ENCODE assay signal across 9 cellular contexts in the genomic region with DNA sequence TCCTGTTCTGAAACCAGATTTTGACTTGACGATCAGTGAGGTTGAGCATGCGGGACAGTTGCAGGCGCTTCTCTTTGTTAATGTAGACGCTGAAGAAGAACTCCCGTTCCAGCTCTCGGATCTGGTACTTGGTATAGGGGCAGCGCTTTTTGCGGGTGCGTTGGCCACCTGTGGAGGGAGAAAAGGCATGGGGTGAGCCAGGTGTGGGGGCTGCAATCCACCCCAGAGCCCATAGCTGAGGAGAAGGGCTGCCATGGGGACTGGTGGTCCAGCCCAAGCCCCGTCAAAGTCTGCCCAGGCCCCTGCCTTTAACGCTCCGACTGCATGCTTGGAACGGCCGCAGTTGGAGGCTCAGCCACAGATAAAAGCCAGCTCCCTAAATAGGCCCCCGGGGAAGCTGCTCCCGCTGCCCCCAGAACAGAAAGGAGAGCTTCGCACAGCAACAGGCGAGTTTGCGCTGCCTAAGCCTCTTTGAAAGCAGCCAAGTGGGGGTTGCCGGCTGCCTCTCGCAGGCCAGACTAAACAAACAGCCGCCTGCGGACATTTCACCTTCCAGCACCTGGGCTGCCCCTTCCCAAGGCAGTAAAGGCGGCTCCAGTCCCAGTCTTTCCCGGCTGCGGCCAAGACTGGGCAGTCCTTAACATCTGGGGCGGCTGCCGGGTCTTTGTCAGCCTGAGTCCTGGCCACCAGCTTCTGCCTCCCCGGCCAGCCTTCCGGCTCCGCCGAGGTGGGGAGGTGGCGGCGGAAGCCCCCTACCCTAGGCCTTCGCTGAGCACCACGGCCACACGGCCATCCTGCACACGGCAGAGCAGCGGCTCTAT. TPM values are rescaled to one million over a fixed set of nuclear protein-coding genes. Genes with fewer than 3 reads are reported as not detected.
A peak's percentile ranks its signal among the peaks of the same experiment; 100 is the strongest.
DNase-seq lines count a peak whose midpoint lies in the region; TF ChIP-seq lines count a peak whose summit lies in the region.
"Had no signal": no experiment of that assay in that cellular context is flagged by ENCODE, and none has a peak within 500 bp of the region (broad histone marks: within the 10 kb centered on the region; RNA-seq: fewer than 3 reads in every experiment).

No MANE protein-coding gene starts in this region.

- H3K9me3 ChIP-seq in Peyer's patch (no peaks in the 10 kb centered on the region), stomach (peaks cover 0 to 9% (median 0%) of the 10 kb centered on the region in 4 donors)

- H3K36me3 ChIP-seq in Peyer's patch: no peaks in the 10 kb centered on the region
- H3K36me3 ChIP-seq in stomach: no peaks in the 10 kb centered on the region

- peaks cover 5 to 32% (median 14%) of the 10 kb centered on the region in 4 donors for H3K4me1 ChIP-seq in Peyer's patch
- peaks cover 30 to 53% (median 46%) of the 10 kb centered on the region in 4 donors for H3K4me1 ChIP-seq in stomach

- TF ChIP-seq POLR2A in Peyer's patch (IDR thresholded peaks at IDR 0.05): no peak
- no peak for TF ChIP-seq POLR2A in stomach (IDR thresholded peaks at IDR 0.05)

- TF ChIP-seq CTCF in Peyer's patch (IDR thresholded peaks at IDR 0.05): no peak
- TF ChIP-seq CTCF in stomach (IDR thresholded peaks at IDR 0.05): no peak

- no peak for TF ChIP-seq EP300 in stomach (IDR thresholded peaks at IDR 0.05)

- H3K4me3 ChIP-seq in Peyer's patch (peak overlapping the region in 1 of 4 donors; percentile 4), stomach (peak overlapping the region in 1 of 4 donors; percentile 10)

- peak; percentile 30 for DNase-seq in activated T-cell treated with anti-CD3 and anti-CD28 coated beads, Interleukin-2, amount 50 U/mL, for 1 hour
- DNase-seq in activated T-cell treated with anti-CD3 and anti-CD28 coated beads for 4 hours (no peak), Peyer's patch (peak in 2 of 3 donors; percentile 45 to 50), kidney tubule cell (ENCODE audit: low spot score) (peak; percentile 14), stomach (peak; percentile 16), nucleus accumbens (lab: John Stamatoyannopoulos, UW) (no peak), germinal center (ENCODE audit: low spot score) (no peak)
- DNase-seq in stimulated activated naive CD4-positive, alpha-beta T cell treated with Interleukin-2 at 50 U/mL for 16 hours (lab: John Stamatoyannopoulos, UW): no peak
- DNase-seq: foreskin melanocyte had no signal

- H3K27me3 ChIP-seq in Peyer's patch: peaks cover 4 to 56% of the 10 kb centered on the region in 2 donors
- peaks cover 65 to 100% (median 93%) of the 10 kb centered on the region in 3 donors for H3K27me3 ChIP-seq in stomach

- intact Hi-C loops in stomach (cut with DNase I; ENCODE audit: low total_unique reads): no loop called here

- WGBS in stomach, 5 donors: 9 to 16% (median 12%) methylated on average over 30 to 39 of the region's 39 CpGs

- H3K27ac ChIP-seq in Peyer's patch (no peak overlapping the region), stomach (no peak overlapping the region)

RNA-seq across cellular contexts. Expression of gene HOXA11, which starts 2.0 kb away (rescaled TPM):
- total RNA-seq in Peyer's patch (not detected), stomach (1 to 10 TPM in 1 of 5 donors, not detected in 4; 5.2 TPM)
- not detected for polyA plus RNA-seq in stomach

RNA-seq across cellular contexts. Expression of gene HOXA10, which starts 9.0 kb away (rescaled TPM):
- 10 to 100 TPM; 15.7 to 28.4 (median 19.8) TPM for total RNA-seq in Peyer's patch
- total RNA-seq in stomach: 100 to 1,000 TPM in 1 of 5 donors, under 1 TPM in 1, not detected in 3; 0.92 to 337 TPM
- polyA plus RNA-seq in stomach: under 1 TPM in 1 of 3 donors, not detected in 2; 0.18 TPM

RNA-seq across cellular contexts. Expression of gene HOXA13, which starts 16.8 kb away (rescaled TPM):
- total RNA-seq in Peyer's patch (not detected), stomach (10 to 100 TPM in 1 of 5 donors, not detected in 4; 29.0 TPM)
- polyA plus RNA-seq in stomach: not detected

RNA-seq across cellular contexts. Expression of gene HOXA9, which starts 17.7 kb away (rescaled TPM):
- 10 to 100 TPM; 25.7 to 71.2 (median 46.1) TPM for total RNA-seq in Peyer's patch
- 10 to 100 TPM in 1 of 5 donors, not detected in 4; 68.1 TPM for total RNA-seq in stomach
- polyA plus RNA-seq in stomach: under 1 TPM in 1 of 3 donors, not detected in 2; 0.25 TPM

RNA-seq across cellular contexts. Expression of gene HOXA7, which starts 26.6 kb away (rescaled TPM):
- total RNA-seq in Peyer's patch (10 to 100 TPM in 1 of 4 donors, 1 to 10 TPM in 3; 3.3 to 11.8 (median 5.7) TPM), stomach (10 to 100 TPM in 1 of 5 donors, 1 to 10 TPM in 3, not detected in 1; 1.1 to 34.8 (median 3.3) TPM)
- 1 to 10 TPM in 1 of 3 donors, under 1 TPM in 2; 0.98 to 7.9 (median 1.00) TPM for polyA plus RNA-seq in stomach

Comparison
In these comparisons a context has a peak if more than half of its experiments do, and no peak if none do; other contexts are left out.
1. DNase-seq: peak in activated T-cell treated with anti-CD3 and anti-CD28 coated beads, Interleukin-2, amount 50 U/mL, for 1 hour (single experiment), Peyer's patch (2 of 3), kidney tubule cell (single experiment) and stomach (single experiment); none in activated T-cell treated with anti-CD3 and anti-CD28 coated beads for 4 hours (single experiment), nucleus accumbens (0 of 56), germinal center (single experiment) and stimulated activated naive CD4-positive, alpha-beta T cell treated with Interleukin-2 at 50 U/mL for 16 hours (single experiment).